Comparison of ENCODE assay signal across 9 cellular contexts in genomic region chrX:79366888-79367749, GRCh38. TPM values are rescaled to one million over a fixed set of nuclear protein-coding genes. Genes with fewer than 3 reads are reported as not detected.
DNase-seq lines count a peak whose midpoint lies in the region; ATAC-seq, FAIRE-seq and TF ChIP-seq lines count a peak whose summit lies in the region.
"Had no signal": no experiment of that assay in that cellular context is flagged by ENCODE, and none has a peak within 500 bp of the region (broad histone marks: within the 10 kb centered on the region; RNA-seq: fewer than 3 reads in every experiment).

Gene ITM2A (minus strand): TSS chrX:79367334. CDS start chrX:79367215, 119 bp downstream.

- H3K79me1 ChIP-seq in trophoblast cell (ENCODE audit: low read length) = peaks cover 1% of the 10 kb centered on the region

- H3K79me2 ChIP-seq in HepG2 (ENCODE audit: insufficient read depth, low read length) = no peaks in the 10 kb centered on the region
- no peaks in the 10 kb centered on the region for H3K79me2 ChIP-seq in trophoblast cell (ENCODE audit: control insufficient read depth, insufficient read depth, low read length, poor library complexity)

- ATAC-seq in HepG2 = no peak

- DNase-seq in HepG2 (ENCODE audit: low spot score) (no peak), HL-60 (ENCODE audit: low read depth in 1 of 2, low spot score in 1 of 2) (peak in 1 of 2 experiments; percentile 28), esophagus squamous epithelium (lab: John Stamatoyannopoulos, UW) (no peak), trophoblast cell (no peak), thyroid gland (peak; percentile 31 to 42), NCI-H1694 (lab: John Stamatoyannopoulos, UW) (no peak)
- peak; percentile 75 for DNase-seq in activated CD8-positive, alpha-beta memory T cell treated with anti-CD3 and anti-CD28 coated beads, Interleukin-2, amount 50 U/mL, for 48 hours

- H3K9ac ChIP-seq in liver (ENCODE audit: low read depth in 1 of 2, low read length in 2 of 2) (no peak within 1 kb of the TSS), HepG2 (ENCODE audit: insufficient read depth, low read depth, low read length) (no peak within 1 kb of the TSS), trophoblast cell (ENCODE audit: low read length) (no peak within 1 kb of the TSS)

- no peak within 1 kb of the TSS for H4K91ac ChIP-seq in trophoblast cell (ENCODE audit: low read depth, low read length)

- H3K14ac ChIP-seq in trophoblast cell (ENCODE audit: low read length) = no peak within 1 kb of the TSS

- H3K4me1 ChIP-seq in liver (ENCODE audit: control insufficient read depth in 4 of 4, insufficient read depth in 4 of 4, low read length in 3 of 4) (peaks cover 0 to 4% (median 1%) of the 10 kb centered on the region in 4 donors), HepG2 (ENCODE audit: insufficient read depth, low read length) (no peaks in the 10 kb centered on the region), esophagus squamous epithelium (peaks cover 0 to 5% (median 0%) of the 10 kb centered on the region in 3 donors), trophoblast cell (ENCODE audit: control insufficient read depth in 1 of 2, insufficient read depth in 2 of 2, low read length in 2 of 2) (no peaks in the 10 kb centered on the region), thyroid gland (no peaks in the 10 kb centered on the region)

- H3K9me3 ChIP-seq in liver (ENCODE audit: control insufficient read depth in 4 of 4, low read length in 3 of 4) (no peaks in the 10 kb centered on the region), HepG2 (ENCODE audit: low read length) (no peaks in the 10 kb centered on the region), esophagus squamous epithelium (no peaks in the 10 kb centered on the region), trophoblast cell (ENCODE audit: insufficient read depth, low read depth, low read length) (no peaks in the 10 kb centered on the region), thyroid gland (no peaks in the 10 kb centered on the region)

- H4K8ac ChIP-seq in trophoblast cell (ENCODE audit: low read depth, low read length) = no peak within 1 kb of the TSS

- no peak within 1 kb of the TSS for H3K4ac ChIP-seq in trophoblast cell (ENCODE audit: low read depth, low read length)

- H2BK5ac ChIP-seq in trophoblast cell (ENCODE audit: low read depth, low read length, poor library complexity) = no peak within 1 kb of the TSS

- H2BK120ac ChIP-seq in trophoblast cell (ENCODE audit: insufficient read depth, low read length, poor library complexity) = no peak within 1 kb of the TSS

- 4% methylated on average over 38 of the region's 38 CpGs for WGBS in liver
- WGBS in HepG2 (ENCODE audit: low lambda C conversion rate) = 56% methylated on average over 14 of the region's 38 CpGs
- whole genome bisulfite sequencing in esophagus squamous epithelium, 2 donors = 0 to 34% methylated on average over 2 to 20 of the region's 38 CpGs
- WGBS in trophoblast cell (ENCODE audit: extremely low coverage, insufficient coverage, insufficient read length) = no CpG with 5 or more reads among the region's 38 CpGs
- 5 to 7% methylated on average over 8 to 10 of the region's 38 CpGs for WGBS in thyroid gland, 2 donors

- POLR2A ChIA-PET in HepG2 (lab: Yijun Ruan, JAX) = no interaction called here

- intact Hi-C loops in HepG2 (cut with micrococcal nuclease; ENCODE audit: unreplicated experiment) = no loop called here
- intact Hi-C loops in esophagus squamous epithelium (cut with DNase I) = no loop called here
- intact Hi-C loops in thyroid gland (cut with DNase I) = no loop called here

- peak within 1 kb of the TSS in 2 of 3 donors; percentile 19 to 37 for H3K4me3 ChIP-seq in liver (ENCODE audit: low read depth in 1 of 3, low read length in 3 of 3)
- H3K4me3 ChIP-seq in HepG2 (replicated peaks in 1 of 3; ENCODE audit: insufficient read depth in 1 of 3, low read depth in 2 of 3, low read length in 3 of 3) = no peak within 1 kb of the TSS
- H3K4me3 ChIP-seq in HL-60 (replicated peaks; ENCODE audit: insufficient read depth, low read length) = peak within 1 kb of the TSS; percentile 11
- peak within 1 kb of the TSS; percentile 23 to 67 (median 54) for H3K4me3 ChIP-seq in esophagus squamous epithelium
- peak within 1 kb of the TSS; percentile 60 for H3K4me3 ChIP-seq in trophoblast cell (ENCODE audit: low read depth, low read length)
- peak within 1 kb of the TSS; percentile 34 to 55 (median 47) for H3K4me3 ChIP-seq in thyroid gland (replicated peaks in 1 of 3)

- H4K20me1 ChIP-seq in HepG2 (ENCODE audit: insufficient read depth, low read length) = no peaks in the 10 kb centered on the region

- no peak within 1 kb of the TSS for H2BK12ac ChIP-seq in trophoblast cell (ENCODE audit: low read length)

- H3K23ac ChIP-seq in trophoblast cell (ENCODE audit: low read length) = no peak within 1 kb of the TSS

- no peak for TF ChIP-seq EP300 in HepG2 (IDR thresholded peaks at IDR 0.05; ENCODE audit: low read depth in 2 of 2, low read length in 2 of 2)
- no peak for TF ChIP-seq EP300 in HepG2 (CRISPR knock-in tag; IDR thresholded peaks at IDR 0.05; ENCODE audit: borderline replicate concordance)

- no peak for TF ChIP-seq CTCF in liver (IDR thresholded peaks at IDR 0.05; ENCODE audit: low read depth, low read length, missing input control)
- TF ChIP-seq CTCF in HepG2 (CRISPR knock-in tag; IDR thresholded peaks at IDR 0.05) = no peak
- TF ChIP-seq CTCF in HL-60 (IDR thresholded peaks at IDR 0.05; ENCODE audit: insufficient read depth, low read length) = no peak
- no peak for TF ChIP-seq CTCF in esophagus squamous epithelium (IDR thresholded peaks at IDR 0.05)
- TF ChIP-seq CTCF in thyroid gland (IDR thresholded peaks at IDR 0.05) = no peak

- H3K27me3 ChIP-seq in liver (ENCODE audit: control insufficient read depth in 4 of 4, insufficient read depth in 4 of 4, low read length in 3 of 4) = peaks cover 0 to 5% (median 0%) of the 10 kb centered on the region in 4 donors
- no peaks in the 10 kb centered on the region for H3K27me3 ChIP-seq in HepG2 (ENCODE audit: control insufficient read depth in 1 of 2, insufficient read depth in 2 of 2, low read length in 2 of 2)
- H3K27me3 ChIP-seq in HL-60 (ENCODE audit: insufficient read depth, poor library complexity, severe bottlenecking) = no peaks in the 10 kb centered on the region
- no peaks in the 10 kb centered on the region for H3K27me3 ChIP-seq in esophagus squamous epithelium
- no peaks in the 10 kb centered on the region for H3K27me3 ChIP-seq in trophoblast cell (ENCODE audit: insufficient read depth, low read length)
- no peaks in the 10 kb centered on the region for H3K27me3 ChIP-seq in thyroid gland

- no peak within 1 kb of the TSS for H2AK5ac ChIP-seq in trophoblast cell (ENCODE audit: low read length)

- no peak within 1 kb of the TSS for H3K4me2 ChIP-seq in HepG2 (ENCODE audit: low read depth, low read length)
- peak within 1 kb of the TSS; percentile 88 for H3K4me2 ChIP-seq in trophoblast cell (ENCODE audit: low read length)

- no peak within 1 kb of the TSS for H3K27ac ChIP-seq in liver (ENCODE audit: low read depth in 1 of 2, low read length in 2 of 2)
- no peak within 1 kb of the TSS for H3K27ac ChIP-seq in HepG2 (ENCODE audit: extremely low read length, insufficient read depth, low read length)
- peak within 1 kb of the TSS; percentile 6 for H3K27ac ChIP-seq in HL-60 (replicated peaks)
- peak within 1 kb of the TSS; percentile 46 to 84 (median 78) for H3K27ac ChIP-seq in esophagus squamous epithelium
- H3K27ac ChIP-seq in trophoblast cell (ENCODE audit: low read depth, low read length) = no peak within 1 kb of the TSS
- peak within 1 kb of the TSS in 2 of 3 donors; percentile 39 to 70 for H3K27ac ChIP-seq in thyroid gland

- TF ChIP-seq POLR2A in HepG2 (IDR thresholded peaks at IDR 0.05; ENCODE audit: insufficient read depth in 1 of 2, low read depth in 2 of 2, low read length in 2 of 2) (no peak), esophagus squamous epithelium (IDR thresholded peaks at IDR 0.05) (peak in 2 of 4 donors; percentile 32 to 46), thyroid gland (IDR thresholded peaks at IDR 0.05) (peak in 1 of 2 donors; percentile 60)

- CTCF ChIA-PET in HepG2 (lab: Yijun Ruan, JAX; ENCODE audit: low intra/inter-chr PET ratio, low total read pairs) = no interaction called here

- no peaks in the 10 kb centered on the region for H3K36me3 ChIP-seq in liver (ENCODE audit: control insufficient read depth in 4 of 4, insufficient read depth in 3 of 4, low read depth in 1 of 4, low read length in 3 of 4)
- H3K36me3 ChIP-seq in HepG2 (replicated peaks in 1 of 2; ENCODE audit: control insufficient read depth in 1 of 2, insufficient read depth in 2 of 2, low read length in 2 of 2) = no peaks in the 10 kb centered on the region
- no peaks in the 10 kb centered on the region for H3K36me3 ChIP-seq in esophagus squamous epithelium
- H3K36me3 ChIP-seq in trophoblast cell (ENCODE audit: control insufficient read depth in 1 of 2, insufficient read depth in 2 of 2, low read length in 2 of 2) = no peaks in the 10 kb centered on the region
- H3K36me3 ChIP-seq in thyroid gland = no peaks in the 10 kb centered on the region

- no peak for FAIRE-seq in HepG2 (lab: Jason Lieb, UNC)

- in situ Hi-C loops in HepG2 (cut with HindIII; ENCODE audit: extremely low pct_ligation_motif_present, low pct_unique_long_range_greater_than_20kb) = no loop called here

- no peak within 1 kb of the TSS for H3K18ac ChIP-seq in trophoblast cell (ENCODE audit: low read length)

- H2AFZ ChIP-seq in HepG2 (ENCODE audit: low read length) (no peak within 1 kb of the TSS), trophoblast cell (ENCODE audit: insufficient read depth, low read length, poor library complexity) (peak within 1 kb of the TSS; percentile 78)

- TF ChIP-seq RAD21 in liver (IDR thresholded peaks at IDR 0.05) = no peak
- no peak for TF ChIP-seq RAD21 in HepG2 (CRISPR knock-in tag; IDR thresholded peaks at IDR 0.05)

- BruUV-seq in HepG2 (replicated peaks; lab: Mats Ljungman, UMichigan) = no TSS peak

- H4K12ac ChIP-seq in trophoblast cell (ENCODE audit: low read depth, low read length) = no peak within 1 kb of the TSS

RNA-seq across cellular contexts. Expression of gene ITM2A, which starts in this region (rescaled TPM):
- total RNA-seq in liver = 10 to 100 TPM in 1 of 2 donors, 1 to 10 TPM in 1; 3.1 to 12.8 TPM
- 1 to 10 TPM; 1.2 to 3.6 TPM for polyA plus RNA-seq in liver
- total RNA-seq in HepG2 (2016; rRNA removed; fragmentation: Illumina TruSeq; extraction: Trizol) = not detected in 2 replicates
- not detected in 2 replicates for total RNA-seq in HepG2 (2016; cell fraction: cytosol; rRNA removed; fragmentation: Illumina TruSeq; extraction: Trizol; ENCODE audit: low read depth)
- not detected in 2 replicates for total RNA-seq in HepG2 (2016; cell fraction: insoluble cytoplasmic fraction; rRNA removed; fragmentation: Illumina TruSeq; extraction: Trizol)
- not detected in 2 replicates for total RNA-seq in HepG2 (2016; cell fraction: membrane; rRNA removed; fragmentation: Illumina TruSeq; extraction: Trizol)
- total RNA-seq in HepG2 (2016; cell fraction: nucleus; rRNA removed; fragmentation: Illumina TruSeq; extraction: Trizol) = not detected in 2 replicates
- not detected in 2 replicates for polyA plus RNA-seq in HepG2 (2011; rRNA removed)
- polyA plus RNA-seq in HepG2 (2011; cell fraction: cytosol; rRNA removed) = 0.03 TPM in 1 of 2 replicates, not detected in the other
- polyA plus RNA-seq in HepG2 (2011; cell fraction: nucleus; rRNA removed) = 0.10 TPM in 1 of 2 replicates, not detected in the other
- polyA plus RNA-seq in HepG2 (2012) = not detected in 2 replicates
- not detected in 2 replicates for polyA plus RNA-seq in HepG2 (2016; cell fraction: cytosol; fragmentation: Illumina TruSeq; extraction: Trizol; ENCODE audit: low read depth)
- polyA plus RNA-seq in HepG2 (2016; cell fraction: insoluble cytoplasmic fraction; fragmentation: Illumina TruSeq; extraction: Trizol; ENCODE audit: low read depth) = not detected in 2 replicates
- polyA plus RNA-seq in HepG2 (2016; cell fraction: membrane; fragmentation: Illumina TruSeq; extraction: Trizol; ENCODE audit: low read depth) = not detected in 2 replicates
- not detected in 2 replicates for polyA plus RNA-seq in HepG2 (2016; cell fraction: nucleus; fragmentation: Illumina TruSeq; extraction: Trizol; ENCODE audit: insufficient read depth, low read depth)
- 0.51 TPM in 1 of 2 replicates, not detected in the other for polyA minus RNA-seq in HepG2 (2011; rRNA and poly(A)+ RNA removed; ENCODE audit: low replicate concordance)
- polyA minus RNA-seq in HepG2 (2011; cell fraction: cytosol; rRNA and poly(A)+ RNA removed) = not detected in 2 replicates
- polyA minus RNA-seq in HepG2 (2011; cell fraction: nucleus; rRNA and poly(A)+ RNA removed) = not detected in 2 replicates
- total RNA-seq in esophagus squamous epithelium = 10 to 100 TPM in 2 of 4 donors, 1 to 10 TPM in 2; 5.8 to 66.0 (median 12.7) TPM
- 3.7 and 3.9 TPM in 2 replicates for polyA plus RNA-seq in trophoblast cell (2013)
- total RNA-seq in thyroid gland = 10 to 100 TPM; 53.9 to 91.0 (median 80.2) TPM
- total RNA-seq: myocyte had no signal

Comparison
In these comparisons a context has a peak if more than half of its experiments do, and no peak if none do; other contexts are left out.
1. H3K4me3 ChIP-seq: peak in liver (2 of 3), HL-60 (single experiment), esophagus squamous epithelium (4 of 4), trophoblast cell (single experiment) and thyroid gland (3 of 3); none in HepG2 (0 of 3).
2. H3K27ac ChIP-seq: peak in HL-60 (single experiment), esophagus squamous epithelium (4 of 4) and thyroid gland (2 of 3); none in liver (0 of 2), HepG2 (single experiment) and trophoblast cell (single experiment).
3. DNase-seq: peak in activated CD8-positive, alpha-beta memory T cell treated with anti-CD3 and anti-CD28 coated beads, Interleukin-2, amount 50 U/mL, for 48 hours (single experiment) and thyroid gland (2 of 2); none in HepG2 (single experiment), esophagus squamous epithelium (single experiment), trophoblast cell (0 of 2) and NCI-H1694 (single experiment).